ENCODE assay signal across 13 cellular contexts in genomic region chr2:15176604-15177003, GRCh38.
DNase-seq lines count a peak whose midpoint lies in the region; ATAC-seq and TF ChIP-seq lines count a peak whose summit lies in the region.
"Had no signal": no experiment of that assay in that cellular context is flagged by ENCODE, and none has a peak within 500 bp of the region (broad histone marks: within the 10 kb centered on the region; RNA-seq: fewer than 3 reads in every experiment).

No MANE protein-coding gene starts in this region.

- no peaks in the 10 kb centered on the region for H3K9me2 ChIP-seq in HCT116 (ENCODE audit: insufficient read depth)

- H3K27ac Mint-ChIP-seq in activated naive CD4-positive, alpha-beta T cell treated with anti-CD3 and anti-CD28 coated beads, Interleukin-2, amount 10 ng/mL, durations not matched to agents 7 days and 5 days, result peak overlapping the region; percentile 2
- peak overlapping the region; percentile 69 for H3K27ac Mint-ChIP-seq in activated T-helper 2 cell treated with anti-CD3 and anti-CD28 coated beads, Interferon-gamma antibody, Interleukin-2, Interleukin-4, amounts not matched to agents 10 μg/mL and 5 μg/mL and 100 μg/mL, durations not matched to agents 14 hours and 24 hours and 36 hours
- H3K27ac Mint-ChIP-seq: neural progenitor cell had no signal

- H3K4me1 ChIP-seq in HCT116 (ENCODE audit: control insufficient read depth in 1 of 2, insufficient read depth in 2 of 2, low read length in 2 of 2), result peaks cover 18% of the 10 kb centered on the region in 2 experiments
- H3K4me1 ChIP-seq in osteoblast (ENCODE audit: insufficient read depth, low read length), result peaks cover 11% of the 10 kb centered on the region
- no peaks in the 10 kb centered on the region for H3K4me1 ChIP-seq in A673 (ENCODE audit: insufficient read depth, low read length, poor library complexity, severe bottlenecking)
- H3K4me1 ChIP-seq: neural progenitor cell, prostate gland had no signal

- intact Hi-C loops in HCT116 (cut with micrococcal nuclease) (no loop called here), A673 (cut with micrococcal nuclease; ENCODE audit: unreplicated experiment) (loop anchor here (10.0 kb wide), 1 partner anchor 398 kb away; no protein-coding TSS in a partner anchor)
- intact Hi-C loops in activated T-helper 2 cell treated with anti-CD3 and anti-CD28 coated beads, Interferon-gamma antibody, Interleukin-2, Interleukin-4, amounts not matched to agents 10 μg/mL and 5 μg/mL and 100 μg/mL, durations not matched to agents 14 hours and 24 hours and 36 hours (cut with micrococcal nuclease), result loop anchor here (1.0 to 5.0 kb wide), 8 partner anchors 34 to 416 kb away; partner anchors contain the start of gene NBAS

- ATAC-seq in HCT116, result peak; percentile 7; the same call in 1 of the 2 replicates

- RAD21 ChIA-PET in HCT116 (lab: Charles Lee; ENCODE audit: low non-redundant PET in 1 of 2, low total read pairs in 2 of 2, uncharacterized antibody in 2 of 2, unreplicated experiment in 2 of 2), result no interaction called here

- no peak overlapping the region for H3K4me3 Mint-ChIP-seq in activated naive CD4-positive, alpha-beta T cell treated with anti-CD3 and anti-CD28 coated beads, Interleukin-2, amount 10 ng/mL, durations not matched to agents 7 days and 5 days
- no peak overlapping the region for H3K4me3 Mint-ChIP-seq in activated T-helper 2 cell treated with anti-CD3 and anti-CD28 coated beads, Interferon-gamma antibody, Interleukin-2, Interleukin-4, amounts not matched to agents 10 μg/mL and 5 μg/mL and 100 μg/mL, durations not matched to agents 14 hours and 24 hours and 36 hours (ENCODE audit: low read depth)
- H3K4me3 Mint-ChIP-seq: H9, neural progenitor cell had no signal

- BruUV-seq in HCT116 (replicated peaks; lab: Mats Ljungman, UMichigan) (no TSS peak), A673 (replicated peaks; lab: Mats Ljungman, UMichigan) (no TSS peak)

- TF ChIP-seq CTCF in HCT116 (IDR thresholded peaks at IDR 0.05 in 2 of 3, conservative IDR thresholded peaks at IDR 0.05 in 1 of 3; ENCODE audit: borderline replicate concordance in 1 of 3, insufficient read depth in 1 of 3, low read depth in 2 of 3, low read length in 2 of 3), result no peak
- no peak for TF ChIP-seq CTCF in osteoblast (IDR thresholded peaks at IDR 0.05; ENCODE audit: extremely low read depth, low read depth, low read length)
- TF ChIP-seq CTCF in A673 (conservative IDR thresholded peaks at IDR 0.05; ENCODE audit: low read depth, low read length), result no peak

- POLR2A ChIA-PET in HCT116 (lab: Charles Lee) (no interaction called here), A673 (lab: Charles Lee; ENCODE audit: low non-redundant PET) (no interaction called here)

- no peaks in the 10 kb centered on the region for H3K27me3 ChIP-seq in HCT116 (ENCODE audit: insufficient read depth, low read length)
- H3K27me3 ChIP-seq in osteoblast (ENCODE audit: insufficient read depth, low read length), result no peaks in the 10 kb centered on the region
- H3K27me3 ChIP-seq in A673 (replicated peaks; ENCODE audit: insufficient read depth, low read depth, low read length, poor library complexity), result no peaks in the 10 kb centered on the region
- H3K27me3 ChIP-seq: brain microvascular endothelial cell, neural progenitor cell had no signal

- peaks cover 10% of the 10 kb centered on the region for H3K36me3 Mint-ChIP-seq in activated naive CD4-positive, alpha-beta T cell treated with anti-CD3 and anti-CD28 coated beads, Interleukin-2, amount 10 ng/mL, durations not matched to agents 7 days and 5 days
- H3K36me3 Mint-ChIP-seq in activated T-helper 2 cell treated with anti-CD3 and anti-CD28 coated beads, Interferon-gamma antibody, Interleukin-2, Interleukin-4, amounts not matched to agents 10 μg/mL and 5 μg/mL and 100 μg/mL, durations not matched to agents 14 hours and 24 hours and 36 hours (ENCODE audit: low read depth), result peaks cover 55% of the 10 kb centered on the region

- H3K4me3 ChIP-seq in HCT116 (replicated peaks in 1 of 2; ENCODE audit: low read depth in 1 of 2, low read length in 2 of 2), result no peak overlapping the region
- no peak overlapping the region for H3K4me3 ChIP-seq in osteoblast (ENCODE audit: insufficient read depth, low read length)
- no peak overlapping the region for H3K4me3 ChIP-seq in A673 (ENCODE audit: low read depth, low read length, poor library complexity, severe bottlenecking)
- H3K4me3 ChIP-seq: neural progenitor cell, prostate gland had no signal

- H4K20me1 ChIP-seq in HCT116 (ENCODE audit: insufficient read depth), result no peaks in the 10 kb centered on the region
- no peaks in the 10 kb centered on the region for H4K20me1 ChIP-seq in osteoblast (ENCODE audit: insufficient read depth, low read length)

- TF ChIP-seq RAD21 in HCT116 (IDR thresholded peaks at IDR 0.05; ENCODE audit: low read depth), result no peak

- H3K79me2 ChIP-seq in HCT116 (ENCODE audit: insufficient read depth, low read length) (no peaks in the 10 kb centered on the region), osteoblast (ENCODE audit: insufficient read depth, low read length) (no peaks in the 10 kb centered on the region)

- no peak for DNase-seq in activated naive CD4-positive, alpha-beta T cell treated with anti-CD3 and anti-CD28 coated beads, Interleukin-2, amount 10 ng/mL, durations not matched to agents 7 days and 5 days
- no peak for DNase-seq in activated naive CD4-positive, alpha-beta T cell treated with anti-CD3 and anti-CD28 coated beads, Interleukin-2, amount 50 U/mL, for 16 hours
- DNase-seq in HCT116 (ENCODE audit: low read depth, low spot score), result no peak
- DNase-seq in activated T-helper 2 cell treated with anti-CD3 and anti-CD28 coated beads, Interferon-gamma antibody, Interleukin-2, Interleukin-4, amounts not matched to agents 10 μg/mL and 5 μg/mL and 100 μg/mL, durations not matched to agents 14 hours and 24 hours and 36 hours (ENCODE audit: low spot score), result no peak
- no peak for DNase-seq in osteoblast (ENCODE audit: insufficient read length, low spot score, missing footprints)
- no peak for DNase-seq in NCI-H1417 treated with DMSO at 0.1 percent for 48 hours (lab: John Stamatoyannopoulos, UW)
- DNase-seq in A673 (ENCODE audit: low spot score), result no peak
- DNase-seq: H9, NCI-H2171 treated with DMSO at 0.1 percent for 48 hours, NCI-H526 treated with DMSO at 0.1 percent for 48 hours had no signal

- H3K9me3 ChIP-seq in HCT116 (ENCODE audit: control insufficient read depth in 1 of 2, insufficient read depth in 1 of 2, low read depth in 1 of 2, low read length in 2 of 2) (no peaks in the 10 kb centered on the region), osteoblast (ENCODE audit: low read depth, low read length) (no peaks in the 10 kb centered on the region), A673 (ENCODE audit: low read depth, low read length, poor library complexity, severe bottlenecking) (no peaks in the 10 kb centered on the region)
- H3K9me3 ChIP-seq: prostate gland had no signal

- H3K4me2 ChIP-seq in HCT116 (ENCODE audit: low read length) (peak overlapping the region; percentile 55), osteoblast (ENCODE audit: insufficient read depth, low read length) (peak overlapping the region; percentile 63)
- H3K4me2 ChIP-seq: neural progenitor cell had no signal

- no peak overlapping the region for H3K27ac ChIP-seq in HCT116 (ENCODE audit: low read depth, low read length)
- peak overlapping the region; percentile 13 for H3K27ac ChIP-seq in osteoblast (ENCODE audit: low read depth, low read length)
- no peak overlapping the region for H3K27ac ChIP-seq in A673 (ENCODE audit: low read depth, low read length, poor library complexity, severe bottlenecking)
- H3K27ac ChIP-seq: brain microvascular endothelial cell, neural progenitor cell, prostate gland had no signal

- CTCF ChIA-PET in activated naive CD4-positive, alpha-beta T cell treated with anti-CD3 and anti-CD28 coated beads, Interleukin-2, amount 10 ng/mL, durations not matched to agents 7 days and 5 days (lab: Charles Lee), result no interaction called here
- CTCF ChIA-PET in HCT116 (lab: Charles Lee) (no interaction called here), A673 (lab: Charles Lee) (no interaction called here)

- H3K9ac ChIP-seq in HCT116 (ENCODE audit: low read length), result no peak overlapping the region
- H3K9ac ChIP-seq: neural progenitor cell had no signal

- no peak for TF ChIP-seq POLR2A in HCT116 (IDR thresholded peaks at IDR 0.05; ENCODE audit: borderline replicate concordance, extremely low read depth, insufficient read depth, insufficient read length)

- H3K36me3 ChIP-seq in HCT116 (ENCODE audit: control insufficient read depth in 1 of 2, insufficient read depth in 2 of 2, low read length in 2 of 2) (no peaks in the 10 kb centered on the region), osteoblast (ENCODE audit: insufficient read depth, low read length) (no peaks in the 10 kb centered on the region), A673 (ENCODE audit: insufficient read depth, low read length, poor library complexity, severe bottlenecking) (no peaks in the 10 kb centered on the region)
- H3K36me3 ChIP-seq: brain microvascular endothelial cell, neural progenitor cell, prostate gland had no signal

- H3K9me3 Mint-ChIP-seq in activated naive CD4-positive, alpha-beta T cell treated with anti-CD3 and anti-CD28 coated beads, Interleukin-2, amount 10 ng/mL, durations not matched to agents 7 days and 5 days, result no peaks in the 10 kb centered on the region
- no peaks in the 10 kb centered on the region for H3K9me3 Mint-ChIP-seq in activated T-helper 2 cell treated with anti-CD3 and anti-CD28 coated beads, Interferon-gamma antibody, Interleukin-2, Interleukin-4, amounts not matched to agents 10 μg/mL and 5 μg/mL and 100 μg/mL, durations not matched to agents 14 hours and 24 hours and 36 hours
- H3K9me3 Mint-ChIP-seq: H9, neural progenitor cell had no signal

- no peaks in the 10 kb centered on the region for H3K27me3 Mint-ChIP-seq in activated naive CD4-positive, alpha-beta T cell treated with anti-CD3 and anti-CD28 coated beads, Interleukin-2, amount 10 ng/mL, durations not matched to agents 7 days and 5 days
- peaks cover 34% of the 10 kb centered on the region for H3K27me3 Mint-ChIP-seq in activated T-helper 2 cell treated with anti-CD3 and anti-CD28 coated beads, Interferon-gamma antibody, Interleukin-2, Interleukin-4, amounts not matched to agents 10 μg/mL and 5 μg/mL and 100 μg/mL, durations not matched to agents 14 hours and 24 hours and 36 hours (ENCODE audit: low read depth)

- peaks cover 45% of the 10 kb centered on the region for H3K4me1 Mint-ChIP-seq in activated naive CD4-positive, alpha-beta T cell treated with anti-CD3 and anti-CD28 coated beads, Interleukin-2, amount 10 ng/mL, durations not matched to agents 7 days and 5 days
- H3K4me1 Mint-ChIP-seq in activated T-helper 2 cell treated with anti-CD3 and anti-CD28 coated beads, Interferon-gamma antibody, Interleukin-2, Interleukin-4, amounts not matched to agents 10 μg/mL and 5 μg/mL and 100 μg/mL, durations not matched to agents 14 hours and 24 hours and 36 hours (ENCODE audit: low read depth), result peaks cover 46% of the 10 kb centered on the region
- H3K4me1 Mint-ChIP-seq: H9 had no signal

- H2AFZ ChIP-seq in HCT116 (ENCODE audit: low read depth, low read length, poor library complexity, severe bottlenecking) (no peak overlapping the region), osteoblast (ENCODE audit: low read length) (no peak overlapping the region)
- H2AFZ ChIP-seq: neural progenitor cell had no signal
